1 cellular context compared by ENCODE assay signal in the genomic region with DNA sequence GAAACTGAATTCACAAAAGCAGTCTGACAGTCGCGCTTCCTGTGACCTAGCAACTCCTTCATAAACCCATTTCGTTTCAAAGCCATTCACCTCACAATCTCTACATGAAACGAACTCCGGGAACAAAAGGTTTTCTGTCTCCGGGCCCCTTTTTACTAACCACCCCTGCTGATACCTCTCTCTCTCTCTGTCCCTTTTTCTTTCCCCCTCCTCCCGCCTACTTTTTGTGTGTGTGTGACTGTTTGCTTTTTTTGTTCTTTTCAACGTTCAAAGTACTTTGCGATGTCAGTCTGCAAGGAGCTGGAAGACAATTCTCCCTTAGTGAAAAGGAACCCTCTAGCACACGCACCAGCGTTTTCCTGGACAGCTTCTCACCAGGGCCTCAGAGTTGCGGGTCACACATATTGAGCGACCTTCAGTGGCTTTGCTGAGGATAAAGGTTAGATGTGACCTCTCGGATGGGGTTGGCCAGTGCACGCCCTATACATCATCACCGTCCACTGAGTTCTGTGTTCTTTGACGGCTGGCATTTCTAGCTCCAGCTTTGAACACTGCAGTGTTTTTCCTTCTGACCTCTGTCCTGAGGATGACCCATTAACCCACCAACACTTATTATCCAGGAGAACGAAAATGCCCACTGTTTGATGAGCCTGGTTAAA.
TF ChIP-seq lines count a peak whose summit lies in the region.

No MANE protein-coding gene starts in this region.

TF ChIP-seq in HepG2, 621 proteins besides CTCF, POLR2A, EP300 and RAD21 (continued from another document and continues in another):
- TF ChIP-seq, protein P1, sequence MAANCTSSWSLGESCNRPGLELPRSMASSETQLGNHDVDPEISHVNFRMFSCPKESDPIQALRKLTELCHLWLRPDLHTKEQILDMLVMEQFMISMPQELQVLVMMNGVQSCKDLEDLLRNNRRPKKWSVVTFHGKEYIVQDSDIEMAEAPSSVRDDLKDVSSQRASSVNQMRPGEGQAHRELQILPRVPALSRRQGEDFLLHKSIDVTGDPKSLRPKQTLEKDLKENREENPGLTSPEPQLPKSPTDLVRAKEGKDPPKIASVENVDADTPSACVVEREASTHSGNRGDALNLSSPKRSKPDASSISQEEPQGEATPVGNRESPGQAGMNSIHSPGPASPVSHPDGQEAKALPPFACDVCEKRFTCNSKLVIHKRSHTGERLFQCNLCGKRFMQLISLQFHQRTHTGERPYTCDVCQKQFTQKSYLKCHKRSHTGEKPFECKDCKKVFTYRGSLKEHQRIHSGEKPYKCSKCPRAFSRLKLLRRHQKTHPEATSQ (CRISPR knock-in tag; IDR thresholded peaks at IDR 0.05; ENCODE audit: borderline replicate concordance), result peak; percentile 50; the same call in 1 of the 2 replicates
- TF ChIP-seq ZNF333 (CRISPR knock-in tag; IDR thresholded peaks at IDR 0.05; ENCODE audit: borderline replicate concordance) (no peak), LCORL (IDR thresholded peaks at IDR 0.05) (peak; percentile 64; the same call in 1 of the 2 replicates), LCORL (CRISPR knock-in tag; IDR thresholded peaks at IDR 0.05) (no peak; the same call in none of the 2 replicates), ZNF180 (CRISPR knock-in tag; IDR thresholded peaks at IDR 0.05; ENCODE audit: borderline replicate concordance, low read depth) (no peak), ZUFSP (CRISPR knock-in tag; IDR thresholded peaks at IDR 0.05; ENCODE audit: borderline replicate concordance) (no peak), ZFAT (CRISPR knock-in tag; conservative IDR thresholded peaks at IDR 0.05) (no peak), ZNF616 (CRISPR knock-in tag; IDR thresholded peaks at IDR 0.05; ENCODE audit: low read depth) (0 out of 2 replicates have a peak, but pooled peaks have one; percentile 43), PRPF4 (IDR thresholded peaks at IDR 0.05; ENCODE audit: low read depth, low read length, poor library complexity, severe bottlenecking) (no peak), SAFB2 (CRISPR knock-in tag; IDR thresholded peaks at IDR 0.05; ENCODE audit: borderline replicate concordance, low read depth) (no peak), NFIC (IDR thresholded peaks at IDR 0.05; ENCODE audit: low read length) (peak; percentile 20), ZNF772 (CRISPR knock-in tag; IDR thresholded peaks at IDR 0.05) (no peak), KLF6 (CRISPR knock-in tag; IDR thresholded peaks at IDR 0.05) (peak; percentile 44; the same call in 1 of the 2 replicates), MXD4 (CRISPR knock-in tag; IDR thresholded peaks at IDR 0.05) (peak; percentile 76; the same call in 1 of the 2 replicates), ZFP37 (CRISPR knock-in tag; IDR thresholded peaks at IDR 0.05; ENCODE audit: borderline replicate concordance) (no peak; the same call in none of the 2 replicates), IRX3 (CRISPR knock-in tag; IDR thresholded peaks at IDR 0.05; ENCODE audit: borderline replicate concordance, low read depth) (peak; percentile 42; the same call in 1 of the 2 replicates), PREB (CRISPR knock-in tag; IDR thresholded peaks at IDR 0.05) (no peak), ZNF230 (CRISPR knock-in tag; IDR thresholded peaks at IDR 0.05) (peak; percentile 63; the same call in 1 of the 2 replicates), MAFK (conservative IDR thresholded peaks at IDR 0.05 in 1 of 2, IDR thresholded peaks at IDR 0.05 in 1 of 2; ENCODE audit: low read length in 2 of 2) (no peak), PLRG1 (conservative IDR thresholded peaks at IDR 0.05) (no peak), KDM6A (CRISPR knock-in tag; IDR thresholded peaks at IDR 0.05; ENCODE audit: low read depth) (no peak; the same call in 1 of the 2 replicates), BCLAF1 (IDR thresholded peaks at IDR 0.05) (no peak), CENPT (CRISPR knock-in tag; IDR thresholded peaks at IDR 0.05; ENCODE audit: low read depth) (0 out of 2 replicates have a peak, but pooled peaks have one; percentile 50), U2AF2 (IDR thresholded peaks at IDR 0.05; ENCODE audit: low read depth, low read length) (no peak), ZBTB20 (CRISPR knock-in tag; IDR thresholded peaks at IDR 0.05; ENCODE audit: borderline replicate concordance, low read depth) (peak; percentile 97; the same call in 1 of the 2 replicates), KAT7 (CRISPR knock-in tag; IDR thresholded peaks at IDR 0.05; ENCODE audit: borderline replicate concordance) (0 out of 2 replicates have a peak, but pooled peaks have one; percentile 31), AHDC1 (CRISPR knock-in tag; IDR thresholded peaks at IDR 0.05; ENCODE audit: borderline replicate concordance) (peak; percentile 29; the same call in 1 of the 2 replicates), ZFP1 (CRISPR knock-in tag; IDR thresholded peaks at IDR 0.05) (0 out of 2 replicates have a peak, but pooled peaks have one; percentile 35), ZC3H13 (CRISPR knock-in tag; IDR thresholded peaks at IDR 0.05) (no peak), MEIS1 (CRISPR knock-in tag; IDR thresholded peaks at IDR 0.05; ENCODE audit: borderline replicate concordance) (peak; percentile 79; the same call in 1 of the 2 replicates), HNF4A (CRISPR knock-in tag; IDR thresholded peaks at IDR 0.05) (peak; percentile 78), POLR2AphosphoS5 (IDR thresholded peaks at IDR 0.05; ENCODE audit: low read depth, low read length) (peak; percentile 42; the same call in 1 of the 2 replicates), PCBP1 (IDR thresholded peaks at IDR 0.05; ENCODE audit: borderline replicate concordance, low read depth, low read length) (no peak), ZNF850 (CRISPR knock-in tag; conservative IDR thresholded peaks at IDR 0.05) (no peak), ZNF205 (CRISPR knock-in tag; IDR thresholded peaks at IDR 0.05) (no peak), SPEN (CRISPR knock-in tag; IDR thresholded peaks at IDR 0.05; ENCODE audit: low read depth) (peak; percentile 88; the same call in 1 of the 2 replicates), ASH2L (IDR thresholded peaks at IDR 0.05; ENCODE audit: insufficient read length, low read depth, low read length) (peak; percentile 72), MXI1 (IDR thresholded peaks at IDR 0.05; ENCODE audit: borderline replicate concordance, low read depth, low read length) (peak; percentile 51; the same call in 1 of the 3 replicates), NCOA5 (CRISPR knock-in tag; IDR thresholded peaks at IDR 0.05) (no peak)
- TF ChIP-seq, protein P2, sequence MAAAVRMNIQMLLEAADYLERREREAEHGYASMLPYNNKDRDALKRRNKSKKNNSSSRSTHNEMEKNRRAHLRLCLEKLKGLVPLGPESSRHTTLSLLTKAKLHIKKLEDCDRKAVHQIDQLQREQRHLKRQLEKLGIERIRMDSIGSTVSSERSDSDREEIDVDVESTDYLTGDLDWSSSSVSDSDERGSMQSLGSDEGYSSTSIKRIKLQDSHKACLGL (CRISPR knock-in tag; IDR thresholded peaks at IDR 0.05), result no peak
- TF ChIP-seq, protein P3, sequence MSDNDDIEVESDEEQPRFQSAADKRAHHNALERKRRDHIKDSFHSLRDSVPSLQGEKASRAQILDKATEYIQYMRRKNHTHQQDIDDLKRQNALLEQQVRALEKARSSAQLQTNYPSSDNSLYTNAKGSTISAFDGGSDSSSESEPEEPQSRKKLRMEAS (IDR thresholded peaks at IDR 0.05), result peak; percentile 72
- TF ChIP-seq, protein P4, sequence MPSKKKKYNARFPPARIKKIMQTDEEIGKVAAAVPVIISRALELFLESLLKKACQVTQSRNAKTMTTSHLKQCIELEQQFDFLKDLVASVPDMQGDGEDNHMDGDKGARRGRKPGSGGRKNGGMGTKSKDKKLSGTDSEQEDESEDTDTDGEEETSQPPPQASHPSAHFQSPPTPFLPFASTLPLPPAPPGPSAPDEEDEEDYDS (CRISPR knock-in tag; IDR thresholded peaks at IDR 0.05), result peak; percentile 76
- TF ChIP-seq, protein P5, sequence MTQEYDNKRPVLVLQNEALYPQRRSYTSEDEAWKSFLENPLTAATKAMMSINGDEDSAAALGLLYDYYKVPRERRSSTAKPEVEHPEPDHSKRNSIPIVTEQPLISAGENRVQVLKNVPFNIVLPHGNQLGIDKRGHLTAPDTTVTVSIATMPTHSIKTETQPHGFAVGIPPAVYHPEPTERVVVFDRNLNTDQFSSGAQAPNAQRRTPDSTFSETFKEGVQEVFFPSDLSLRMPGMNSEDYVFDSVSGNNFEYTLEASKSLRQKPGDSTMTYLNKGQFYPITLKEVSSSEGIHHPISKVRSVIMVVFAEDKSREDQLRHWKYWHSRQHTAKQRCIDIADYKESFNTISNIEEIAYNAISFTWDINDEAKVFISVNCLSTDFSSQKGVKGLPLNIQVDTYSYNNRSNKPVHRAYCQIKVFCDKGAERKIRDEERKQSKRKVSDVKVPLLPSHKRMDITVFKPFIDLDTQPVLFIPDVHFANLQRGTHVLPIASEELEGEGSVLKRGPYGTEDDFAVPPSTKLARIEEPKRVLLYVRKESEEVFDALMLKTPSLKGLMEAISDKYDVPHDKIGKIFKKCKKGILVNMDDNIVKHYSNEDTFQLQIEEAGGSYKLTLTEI (CRISPR knock-in tag; conservative IDR thresholded peaks at IDR 0.05), result no peak
